31 cellular contexts compared by ENCODE assay signal in genomic region chr11:69513196-69513595, GRCh38. TPM values are rescaled to one million over a fixed set of nuclear protein-coding genes. Genes with fewer than 3 reads are reported as not detected.
"Had no signal": no experiment of that assay in that cellular context is flagged by ENCODE, and none has a peak within 500 bp of the region (broad histone marks: within the 10 kb centered on the region; RNA-seq: fewer than 3 reads in every experiment).

No MANE protein-coding gene starts in this region.

- H3K4me1 ChIP-seq: breast epithelium, Peyer's patch had no signal

- H3K36me3 ChIP-seq: breast epithelium, MG63, Peyer's patch, SJSA1 had no signal

- H3K4me3 Mint-ChIP-seq: activated CD8-positive, alpha-beta memory T cell treated with anti-CD3 and anti-CD28 coated beads, Interleukin-2, amount 10 ng/mL, durations not matched to agents 7 days and 5 days; activated naive CD4-positive, alpha-beta T cell treated with anti-CD3 and anti-CD28 coated beads, Interleukin-2, amount 50 U/mL, for 24 hours; activated T-cell treated with anti-CD3 and anti-CD28 coated beads, Interleukin-2, amount 50 U/mL, for 24 hours; activated T-helper 1 cell treated with anti-CD3 and anti-CD28 coated beads, Interleukin-12 subunit alpha, Interleukin-12 subunit beta, Interleukin-2, Interleukin-4 antibody, amounts not matched to agents 30 ng/mL and 10 ng/mL and 1 ng/mL, durations not matched to agents 14 hours and 24 hours and 36 hours; WTC11 had no signal

- DNase-seq: activated CD4-positive, alpha-beta T cell treated with anti-CD3 and anti-CD28 coated beads for 48 hours; activated CD4-positive, alpha-beta T cell treated with anti-CD3 and anti-CD28 coated beads, Interleukin-2, amount 50 U/mL, for 4 hours; activated CD4-positive, CD25-positive, alpha-beta regulatory T cell treated with anti-CD3 and anti-CD28 coated beads, Interleukin-2, amount 50 U/mL, for 72 hours; activated CD8-positive, alpha-beta memory T cell treated with anti-CD3 and anti-CD28 coated beads, Interleukin-2, amount 10 ng/mL, durations not matched to agents 7 days and 5 days; activated effector memory CD4-positive, alpha-beta T cell treated with Interleukin-2 at 50 U/mL for 16 hours; activated naive CD4-positive, alpha-beta T cell; activated T-cell treated with anti-CD3 and anti-CD28 coated beads, Interleukin-2, amount 50 U/mL, for 24 hours; MG63; MV-4-11; NCI-H1092 treated with DMSO at 0.1 percent for 48 hours; NCI-H1436; NCI-H1694 treated with DMSO at 0.1 percent for 48 hours; NCI-H2029 treated with DMSO at 0.1 percent for 48 hours; NCI-H345; NCI-H510A; NCI-H526 treated with DMSO at 0.1 percent for 48 hours; NCI-H82; NK-92 treated with Interleukin-12 subunit alpha and Interleukin-12 subunit beta, amount 100 ng/mL, for 24 hours; OCI-M1; Peyer's patch; SHP77; SW 1271 had no signal

- H3K4me3 ChIP-seq: breast epithelium, MG63, Peyer's patch, SJSA1 had no signal

- H3K9me3 ChIP-seq: breast epithelium, MG63, Peyer's patch had no signal

- H3K27me3 ChIP-seq: breast epithelium, MG63, Peyer's patch, SJSA1 had no signal

- H3K27ac ChIP-seq: breast epithelium, Peyer's patch, RWPE1, SJSA1 had no signal

- H3K27ac Mint-ChIP-seq: activated CD8-positive, alpha-beta memory T cell treated with anti-CD3 and anti-CD28 coated beads, Interleukin-2, amount 10 ng/mL, durations not matched to agents 7 days and 5 days; activated naive CD4-positive, alpha-beta T cell treated with anti-CD3 and anti-CD28 coated beads, Interleukin-2, amount 50 U/mL, for 24 hours; activated T-cell treated with anti-CD3 and anti-CD28 coated beads, Interleukin-2, amount 50 U/mL, for 24 hours; activated T-helper 1 cell treated with anti-CD3 and anti-CD28 coated beads, Interleukin-12 subunit alpha, Interleukin-12 subunit beta, Interleukin-2, Interleukin-4 antibody, amounts not matched to agents 30 ng/mL and 10 ng/mL and 1 ng/mL, durations not matched to agents 14 hours and 24 hours and 36 hours; WTC11 had no signal

- ATAC-seq: activated CD8-positive, alpha-beta memory T cell treated with anti-CD3 and anti-CD28 coated beads, Interleukin-2, amount 10 ng/mL, durations not matched to agents 7 days and 5 days; SK-N-SH treated with all-trans-retinoic acid at 6 μM for 48 hours; WTC11 had no signal

RNA-seq across cellular contexts. Expression of gene LINC01488, which starts 31.7 kb away (rescaled TPM):
- total RNA-seq: activated CD8-positive, alpha-beta memory T cell treated with anti-CD3 and anti-CD28 coated beads, Interleukin-2, amount 10 ng/mL, durations not matched to agents 7 days and 5 days; activated T-helper 1 cell treated with anti-CD3 and anti-CD28 coated beads, Interleukin-12 subunit alpha, Interleukin-12 subunit beta, Interleukin-2, Interleukin-4 antibody, amounts not matched to agents 30 ng/mL and 10 ng/mL and 1 ng/mL, durations not matched to agents 14 hours and 24 hours and 36 hours; aorta; breast epithelium; Peyer's patch; T-helper 1 cell treated with Interleukin-12 subunit alpha and Interleukin-12 subunit beta and Interleukin-4 antibody, amounts not matched to agents 30 ng/mL and 1 ng/mL, for 36 hours; WTC11 had no signal
- polyA plus RNA-seq: aorta had no signal
